Comparison of ENCODE assay signal across 8 cellular contexts in genomic region chr1:6348511-6349191, GRCh38. TPM values are rescaled to one million over a fixed set of nuclear protein-coding genes. Genes with fewer than 3 reads are reported as not detected.
DNase-seq lines count a peak whose midpoint lies in the region; ATAC-seq and TF ChIP-seq lines count a peak whose summit lies in the region.

No MANE protein-coding gene starts in this region.

- H3K79me2 ChIP-seq in Loucy (ENCODE audit: insufficient read depth, low read length): peaks cover 15% of the 10 kb centered on the region; the same call in 1 of the 2 replicates
- H3K79me2 ChIP-seq in fibroblast of lung (ENCODE audit: control insufficient read depth, insufficient read depth, low read length): no peaks in the 10 kb centered on the region
- H3K79me2 ChIP-seq in SK-N-SH (ENCODE audit: insufficient read depth): peaks cover 16% of the 10 kb centered on the region; the same call in 1 of the 2 replicates

- no peaks in the 10 kb centered on the region for H3F3A ChIP-seq in Loucy (ENCODE audit: low read depth)
- H3F3A ChIP-seq in SK-N-SH (replicated peaks; ENCODE audit: insufficient read depth): no peaks in the 10 kb centered on the region

- H3K27ac ChIP-seq in fibroblast of lung (ENCODE audit: insufficient read depth, low read length) (peak overlapping the region; percentile 34), SK-N-SH (ENCODE audit: low read depth in 2 of 2, low read length in 1 of 2) (no peak overlapping the region)

- H3K27me3 ChIP-seq in Loucy (ENCODE audit: insufficient read depth, low read length, poor library complexity, severe bottlenecking): no peaks in the 10 kb centered on the region
- H3K27me3 ChIP-seq in fibroblast of lung (ENCODE audit: control insufficient read depth, insufficient read depth, low read length): no peaks in the 10 kb centered on the region
- no peaks in the 10 kb centered on the region for H3K27me3 ChIP-seq in SK-N-SH (ENCODE audit: insufficient read depth)

- peaks cover 10% of the 10 kb centered on the region for H3K4me1 ChIP-seq in Loucy (ENCODE audit: insufficient read depth, low read length, poor library complexity, severe bottlenecking)
- H3K4me1 ChIP-seq in fibroblast of lung (ENCODE audit: control insufficient read depth, extremely low read depth, insufficient read depth, low read length): peaks cover under 1% of the 10 kb centered on the region
- peaks cover 0 to 26% of the 10 kb centered on the region in 2 experiments; a peak in 1 of 4 replicates for H3K4me1 ChIP-seq in SK-N-SH (ENCODE audit: control insufficient read depth in 1 of 2, insufficient read depth in 2 of 2, low read depth in 1 of 2, low read length in 1 of 2)

- H3K4me3 ChIP-seq in Loucy (ENCODE audit: low read length, poor library complexity, severe bottlenecking) (no peak overlapping the region), fibroblast of lung (replicated peaks in 1 of 4; ENCODE audit: control extremely low read depth in 1 of 4, insufficient read depth in 1 of 4, low read depth in 3 of 4, low read length in 4 of 4) (no peak overlapping the region), SK-N-SH (ENCODE audit: low read depth in 2 of 2, low read length in 1 of 2) (no peak overlapping the region)

- no peak for ATAC-seq in HG03025 (IDR thresholded peaks at IDR 0.05; ENCODE audit: low FRiP score, unreplicated experiment)

- POLR2A ChIA-PET in SK-N-SH (lab: Yijun Ruan, JAX): interaction anchor here (1.1 kb wide), 1 partner anchor 9 kb away, joined by 3 read pairs; no protein-coding TSS in a partner anchor

- H3K36me3 ChIP-seq in Loucy (ENCODE audit: insufficient read depth, low read length) (no peaks in the 10 kb centered on the region; the same call in 1 of the 2 replicates), fibroblast of lung (ENCODE audit: control insufficient read depth, insufficient read depth, low read length) (no peaks in the 10 kb centered on the region), SK-N-SH (replicated peaks in 1 of 2; ENCODE audit: control insufficient read depth in 1 of 2, insufficient read depth in 2 of 2, low read length in 1 of 2) (no peaks in the 10 kb centered on the region)

- H2AFZ ChIP-seq in Loucy (ENCODE audit: low read length) (no peak overlapping the region), fibroblast of lung (ENCODE audit: low read length) (no peak overlapping the region), SK-N-SH (ENCODE audit: low read depth) (no peak overlapping the region)

- no peaks in the 10 kb centered on the region for H3K9me3 ChIP-seq in Loucy (ENCODE audit: insufficient read depth, low read depth, low read length)
- no peaks in the 10 kb centered on the region for H3K9me3 ChIP-seq in fibroblast of lung (ENCODE audit: control insufficient read depth, insufficient read depth, low read depth, low read length)
- H3K9me3 ChIP-seq in SK-N-SH: no peaks in the 10 kb centered on the region

- no peak for TF ChIP-seq EP300 in SK-N-SH (IDR thresholded peaks at IDR 0.05; ENCODE audit: borderline replicate concordance in 1 of 2, low read depth in 1 of 2, low read length in 1 of 2)

- CTCF ChIA-PET in SK-N-SH (lab: Yijun Ruan, JAX): interaction anchor here (0.6 to 5.7 kb wide), 27 partner anchors 9 to 1600 kb away, joined by 3 to 42 read pairs (median 5); partner anchors contain the start of gene ACOT7

- H3K9me2 ChIP-seq in Loucy (replicated peaks; ENCODE audit: low read depth, low read length) (no peaks in the 10 kb centered on the region), SK-N-SH (no peaks in the 10 kb centered on the region)

- TF ChIP-seq CTCF in Loucy (conservative IDR thresholded peaks at IDR 0.05; ENCODE audit: low read length) (no peak), fibroblast of lung (conservative IDR thresholded peaks at IDR 0.05 in 1 of 2, IDR thresholded peaks at IDR 0.05 in 1 of 2; ENCODE audit: low read depth in 1 of 2, low read length in 2 of 2) (no peak), SK-N-SH (IDR thresholded peaks at IDR 0.05) (no peak)

- H3K9ac ChIP-seq in Loucy (ENCODE audit: low read depth, low read length, poor library complexity, severe bottlenecking) (no peak overlapping the region), fibroblast of lung (ENCODE audit: insufficient read depth, low read length) (no peak overlapping the region), SK-N-SH (no peak overlapping the region)

- 95% methylated on average over 9 of the region's 13 CpGs for WGBS in SK-N-SH (ENCODE audit: low lambda C conversion rate)

- no peaks in the 10 kb centered on the region for H4K20me1 ChIP-seq in Loucy (ENCODE audit: insufficient read depth, low read length, poor library complexity, severe bottlenecking)
- no peaks in the 10 kb centered on the region for H4K20me1 ChIP-seq in fibroblast of lung (ENCODE audit: control insufficient read depth, extremely low read depth, insufficient read depth, low read length)
- H4K20me1 ChIP-seq in SK-N-SH (ENCODE audit: insufficient read depth): peaks cover 18% of the 10 kb centered on the region

- H3K4me2 ChIP-seq in Loucy (ENCODE audit: low read depth, low read length, poor library complexity, severe bottlenecking) (peak overlapping the region; percentile 28), fibroblast of lung (ENCODE audit: extremely low read depth, insufficient read depth, low read length) (no peak overlapping the region), SK-N-SH (no peak overlapping the region)

- peak; percentile 71 for DNase-seq in activated CD8-positive, alpha-beta memory T cell treated with anti-CD3 and anti-CD28 coated beads, Interleukin-2, amount 50 U/mL, for 48 hours
- DNase-seq in fibroblast of lung (ENCODE audit: low read depth in 2 of 2): peak; percentile 15 to 90
- peak; percentile 24 for DNase-seq in stimulated activated CD8-positive, alpha-beta memory T cell treated with anti-CD3 and anti-CD28 coated beads, Interleukin-12 subunit alpha, Interleukin-12 subunit beta, amount 100 ng/mL, for 4 hours (ENCODE audit: low read depth)
- DNase-seq in NCI-H1417 treated with DMSO at 0.1 percent for 48 hours (lab: John Stamatoyannopoulos, UW): no peak
- DNase-seq in SK-N-SH: no peak
- DNase-seq in NK-92 (lab: John Stamatoyannopoulos, UW; ENCODE audit: unreplicated experiment): no peak

- no peak for TF ChIP-seq RAD21 in SK-N-SH (IDR thresholded peaks at IDR 0.05; ENCODE audit: low read length)

TF ChIP-seq in SK-N-SH, 30 proteins besides CTCF, POLR2A, EP300 and RAD21 (continues in another document):
- no peak for TF ChIP-seq GATA2 (CRISPR knock-in tag; IDR thresholded peaks at IDR 0.05)
- TF ChIP-seq SIN3A (IDR thresholded peaks at IDR 0.05; ENCODE audit: borderline replicate concordance, low read depth, low read length): no peak
- TF ChIP-seq RFX5 (IDR thresholded peaks at IDR 0.05; ENCODE audit: low read length): no peak
- TF ChIP-seq USF2 (IDR thresholded peaks at IDR 0.05; ENCODE audit: borderline replicate concordance, low read depth, low read length): no peak
- no peak for TF ChIP-seq ELF1 (IDR thresholded peaks at IDR 0.05)
- TF ChIP-seq JUND (IDR thresholded peaks at IDR 0.05): no peak
- no peak for TF ChIP-seq REST (IDR thresholded peaks at IDR 0.05; ENCODE audit: low read depth, low read length)
- no peak for TF ChIP-seq GABPA (IDR thresholded peaks at IDR 0.05; ENCODE audit: low read depth)
- no peak for TF ChIP-seq SMC3 (IDR thresholded peaks at IDR 0.05; ENCODE audit: low read depth, low read length)
- no peak for TF ChIP-seq PBX3 (IDR thresholded peaks at IDR 0.05)

RNA-seq across cellular contexts. Expression of gene ACOT7, which starts 44.9 kb away (rescaled TPM):
- 22.3 and 58.0 TPM in 2 replicates for total RNA-seq in fibroblast of lung
- polyA plus RNA-seq in fibroblast of lung (50.7 and 141 TPM in 2 replicates), SK-N-SH (2012; rRNA removed) (225 and 289 TPM in 2 replicates)
- 52.2 and 154 TPM in 2 replicates for polyA plus RNA-seq in fibroblast of lung (2012)
- 41.2 and 134 TPM in 2 replicates for polyA minus RNA-seq in fibroblast of lung (ENCODE audit: low replicate concordance)
- 134 and 197 TPM in 2 replicates for polyA plus RNA-seq in SK-N-SH (2012; cell fraction: cytosol; rRNA removed)
- polyA plus RNA-seq in SK-N-SH (2012; cell fraction: nucleus; rRNA removed): 168 and 199 TPM in 2 replicates

Comparison
In these comparisons a context has a peak if more than half of its experiments do, and no peak if none do; other contexts are left out.
1. DNase-seq: peak in activated CD8-positive, alpha-beta memory T cell treated with anti-CD3 and anti-CD28 coated beads, Interleukin-2, amount 50 U/mL, for 48 hours (single experiment), fibroblast of lung (2 of 2) and stimulated activated CD8-positive, alpha-beta memory T cell treated with anti-CD3 and anti-CD28 coated beads, Interleukin-12 subunit alpha, Interleukin-12 subunit beta, amount 100 ng/mL, for 4 hours (single experiment); none in NCI-H1417 treated with DMSO at 0.1 percent for 48 hours (single experiment), SK-N-SH (single experiment) and NK-92 (single experiment).